11 cellular contexts compared by ENCODE assay signal in the genomic region with DNA sequence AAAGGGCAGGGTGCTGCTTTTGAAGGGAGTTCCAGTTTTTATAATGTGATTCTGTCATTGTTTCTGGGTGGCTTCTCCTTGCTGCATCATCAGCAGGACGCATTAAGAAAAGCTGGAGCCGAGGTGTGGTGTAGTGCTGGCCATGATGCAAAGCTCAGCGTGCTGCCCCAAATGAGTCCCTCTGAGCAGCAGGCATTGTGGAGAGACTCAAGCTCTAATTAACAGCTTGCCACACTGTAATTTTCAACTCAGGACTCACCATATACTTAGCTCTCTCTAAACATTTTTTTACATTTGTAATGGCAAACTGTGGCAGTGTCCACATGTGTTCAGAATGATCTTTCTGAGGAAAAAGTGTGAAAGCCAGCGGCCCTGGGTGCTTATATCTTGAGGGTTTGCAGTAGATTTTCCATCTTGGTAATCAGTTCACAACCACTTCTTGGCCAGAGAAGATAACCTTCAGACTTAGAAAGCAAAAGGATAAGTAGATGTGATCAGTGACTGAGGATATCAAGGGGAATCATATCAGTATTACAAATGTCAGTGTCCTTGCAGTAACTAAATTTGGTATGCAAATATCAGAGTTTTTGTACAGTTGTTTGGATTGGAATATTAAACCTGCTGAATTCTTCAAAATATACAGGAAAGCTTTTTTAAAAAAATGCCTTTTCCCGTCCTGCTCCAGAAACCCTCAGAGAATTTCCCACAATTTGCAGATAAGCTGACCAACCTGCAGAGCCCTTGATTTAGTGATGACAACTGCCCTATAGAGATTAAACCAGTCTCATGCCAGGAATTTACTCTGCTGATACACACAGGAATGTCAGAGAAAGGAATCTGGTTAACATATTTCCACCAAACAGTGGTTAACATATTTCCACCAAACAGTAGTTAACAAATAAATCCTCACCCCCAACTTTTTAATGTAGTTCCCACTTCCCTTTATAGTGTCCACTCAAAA.
DNase-seq lines count a peak whose midpoint lies in the region; ATAC-seq and TF ChIP-seq lines count a peak whose summit lies in the region.
"Had no signal": no experiment of that assay in that cellular context is flagged by ENCODE, and none has a peak within 500 bp of the region (broad histone marks: within the 10 kb centered on the region; RNA-seq: fewer than 3 reads in every experiment).

No MANE protein-coding gene starts in this region.

- no peaks in the 10 kb centered on the region for H3K9me3 ChIP-seq in muscle layer of colon (ENCODE audit: low read length)

- peaks cover 93% of the 10 kb centered on the region for H3K4me1 ChIP-seq in muscle layer of colon (ENCODE audit: insufficient read depth, low read length)

- H3K36me3 ChIP-seq in muscle layer of colon (ENCODE audit: insufficient read depth, low read length): no peaks in the 10 kb centered on the region

- H3K4me3 Mint-ChIP-seq in brain: peak overlapping the region in 1 of 5 experiments; percentile 37
- H3K4me3 Mint-ChIP-seq: stimulated activated naive CD8-positive, alpha-beta T cell treated with anti-CD3 and anti-CD28 coated beads, Interleukin-15, amount 100 ng/mL, for 72 hours had no signal

- ATAC-seq in HG02885 (IDR thresholded peaks at IDR 0.05; ENCODE audit: poor library complexity, unreplicated experiment) (no peak), HG03175 (IDR thresholded peaks at IDR 0.05; ENCODE audit: unreplicated experiment) (no peak)
- ATAC-seq: stimulated activated naive CD8-positive, alpha-beta T cell treated with anti-CD3 and anti-CD28 coated beads, Interleukin-15, amount 100 ng/mL, for 72 hours had no signal

- peak overlapping the region in 3 of 5 experiments; percentile 18 to 78 (median 61) for H3K27ac Mint-ChIP-seq in brain

- no peaks in the 10 kb centered on the region for H3K27me3 ChIP-seq in muscle layer of colon (ENCODE audit: control insufficient read depth in 1 of 2, insufficient read depth in 2 of 2, low read length in 2 of 2)

- H3K9ac ChIP-seq in muscle layer of colon (ENCODE audit: low read length): no peak overlapping the region

- H3K4me3 ChIP-seq in muscle layer of colon (ENCODE audit: low read depth in 1 of 2, low read length in 2 of 2): no peak overlapping the region

- peak overlapping the region; percentile 53 for H3K27ac ChIP-seq in muscle layer of colon (ENCODE audit: low read depth, low read length)

- no peak for TF ChIP-seq CTCF in brain (conservative IDR thresholded peaks at IDR 0.05)

- H3K9me3 Mint-ChIP-seq in brain: peaks cover 0 to 4% (median 2%) of the 10 kb centered on the region in 5 experiments
- H3K9me3 Mint-ChIP-seq: stimulated activated naive CD8-positive, alpha-beta T cell treated with anti-CD3 and anti-CD28 coated beads, Interleukin-15, amount 100 ng/mL, for 72 hours had no signal

- H3K27me3 Mint-ChIP-seq in brain: no peaks in the 10 kb centered on the region
- H3K27me3 Mint-ChIP-seq: stimulated activated naive CD8-positive, alpha-beta T cell treated with anti-CD3 and anti-CD28 coated beads, Interleukin-15, amount 100 ng/mL, for 72 hours had no signal

- peaks cover 91% of the 10 kb centered on the region for H3K4me1 Mint-ChIP-seq in brain

- H3K36me3 Mint-ChIP-seq in brain: peaks cover 25% of the 10 kb centered on the region

- DNase-seq in AG20443 (ENCODE audit: low spot score): peak; percentile 23
- peak; percentile 76 for DNase-seq in HS-27A (ENCODE audit: low read depth)
- DNase-seq in NK-92 (lab: John Stamatoyannopoulos, UW; ENCODE audit: unreplicated experiment): no peak
- DNase-seq in DMS 273 treated with DMSO at 0.1 percent for 48 hours (lab: John Stamatoyannopoulos, UW): no peak
- DNase-seq: GDM1; NCI-H187; stimulated activated naive CD8-positive, alpha-beta T cell treated with anti-CD3 and anti-CD28 coated beads, Interleukin-15, amount 100 ng/mL, for 72 hours had no signal

Comparison
In these comparisons a context has a peak if more than half of its experiments do, and no peak if none do; other contexts are left out.
1. DNase-seq: peak in AG20443 (single experiment) and HS-27A (single experiment); none in NK-92 (single experiment) and DMS 273 treated with DMSO at 0.1 percent for 48 hours (single experiment).